24 cellular contexts compared by ENCODE assay signal in genomic region chr1:212775241-212775640, GRCh38.
"Had no signal": no experiment of that assay in that cellular context is flagged by ENCODE, and none has a peak within 500 bp of the region (broad histone marks: within the 10 kb centered on the region; RNA-seq: fewer than 3 reads in every experiment).

No MANE protein-coding gene starts in this region.

- H3K27ac Mint-ChIP-seq: activated CD8-positive, alpha-beta T cell treated with anti-CD3 and anti-CD28 coated beads, Interleukin-2, amount 10 ng/mL, durations not matched to agents 7 days and 5 days; activated naive CD8-positive, alpha-beta T cell; WTC11 had no signal

- ATAC-seq: activated CD8-positive, alpha-beta T cell treated with anti-CD3 and anti-CD28 coated beads, Interleukin-2, amount 10 ng/mL, durations not matched to agents 7 days and 5 days; WTC11 had no signal

- H3K4me1 ChIP-seq: Peyer's patch, SJSA1 had no signal

- H3K4me1 Mint-ChIP-seq: WTC11 had no signal

- H3K4me3 Mint-ChIP-seq: activated CD8-positive, alpha-beta T cell treated with anti-CD3 and anti-CD28 coated beads, Interleukin-2, amount 10 ng/mL, durations not matched to agents 7 days and 5 days; activated naive CD8-positive, alpha-beta T cell; WTC11 had no signal

- DNase-seq: activated CD4-positive, alpha-beta T cell treated with anti-CD3 and anti-CD28 coated beads for 48 hours; activated CD4-positive, alpha-beta T cell treated with anti-CD3 and anti-CD28 coated beads, Interleukin-2, amount 50 U/mL, for 4 hours; activated CD4-positive, CD25-positive, alpha-beta regulatory T cell treated with anti-CD3 and anti-CD28 coated beads, Interleukin-2, amount 50 U/mL, for 72 hours; activated CD8-positive, alpha-beta memory T cell treated with anti-CD3 and anti-CD28 coated beads, Interleukin-2, amount 50 U/mL, for 48 hours; activated CD8-positive, alpha-beta T cell treated with anti-CD3 and anti-CD28 coated beads, Interleukin-2, amount 10 ng/mL, durations not matched to agents 7 days and 5 days; activated effector memory CD4-positive, alpha-beta T cell treated with Interleukin-2 at 50 U/mL for 16 hours; activated naive CD4-positive, alpha-beta T cell; activated T-cell treated with anti-CD3 and anti-CD28 coated beads, Interleukin-2, amount 50 U/mL, for 1 hour; NCI-H1105 treated with DMSO at 0.1 percent for 48 hours; NCI-H1436 treated with DMSO at 0.1 percent for 48 hours; NCI-H187; NCI-H2081; NCI-H510A treated with DMSO at 0.1 percent for 48 hours; NCI-H69; NK-92 treated with Interleukin-12 subunit alpha and Interleukin-12 subunit beta, amount 100 ng/mL, for 24 hours; Peyer's patch; Right ventricle myocardium superior; SW 1271 had no signal

- H3K36me3 ChIP-seq: brain microvascular endothelial cell, cardiac muscle cell, Peyer's patch had no signal

- H3K27me3 ChIP-seq: brain microvascular endothelial cell, cardiac muscle cell, Peyer's patch, SJSA1 had no signal

- H3K27me3 Mint-ChIP-seq: activated naive CD8-positive, alpha-beta T cell had no signal

- H3K27ac ChIP-seq: brain microvascular endothelial cell, cardiac muscle cell, Peyer's patch, RWPE1, SJSA1 had no signal

- H3K9me3 ChIP-seq: Peyer's patch, SJSA1 had no signal

- H3K4me3 ChIP-seq: cardiac muscle cell, Peyer's patch, SJSA1 had no signal
